Comparison of ENCODE assay signal across 8 cellular contexts in genomic region chr3:107240183-107241091, GRCh38.
DNase-seq lines count a peak whose midpoint lies in the region; ATAC-seq and TF ChIP-seq lines count a peak whose summit lies in the region.

No MANE protein-coding gene starts in this region.

- peak overlapping the region in 5 of 6 donors; percentile 6 to 85 (median 60) for H3K27ac Mint-ChIP-seq in naive B cell
- H3K27ac Mint-ChIP-seq in stimulated activated effector memory CD8-positive, alpha-beta T cell treated with anti-CD3 and anti-CD28 coated beads, Interleukin-12 subunit alpha, Interleukin-12 subunit beta, amount 100 ng/mL, for 72 hours, result no peak overlapping the region

- peak overlapping the region; percentile 69 for H3K9ac ChIP-seq in PC-3 (ENCODE audit: low read length)

- no peak overlapping the region for H3K27ac ChIP-seq in PC-3 (ENCODE audit: low read length)

- peaks cover 28% of the 10 kb centered on the region for H3K4me1 ChIP-seq in PC-3 (ENCODE audit: insufficient read depth, low read length)

- H3K9me3 Mint-ChIP-seq in naive B cell, result no peaks in the 10 kb centered on the region
- H3K9me3 Mint-ChIP-seq in stimulated activated effector memory CD8-positive, alpha-beta T cell treated with anti-CD3 and anti-CD28 coated beads, Interleukin-12 subunit alpha, Interleukin-12 subunit beta, amount 100 ng/mL, for 72 hours, result no peaks in the 10 kb centered on the region

- H3K9me3 ChIP-seq in PC-3 (ENCODE audit: low read length), result no peaks in the 10 kb centered on the region

- no peaks in the 10 kb centered on the region for H3K36me3 ChIP-seq in PC-3 (ENCODE audit: low read depth, low read length)

- intact Hi-C loops in PC-3 (cut with micrococcal nuclease), result loop anchor here (2.0 kb wide), 1 partner anchor 282 kb away; the partner anchor contains the start of gene BBX

- DNase-seq in CMK (ENCODE audit: low read depth) (peak; percentile 36), PC-3 (peak; percentile 77), fibroblast of gingiva (ENCODE audit: low read depth) (peak; percentile 80), naive B cell (peak; percentile 72)
- DNase-seq in activated T-cell treated with anti-CD3 and anti-CD28 coated beads, Interleukin-2, amount 50 U/mL, for 48 hours, result peak; percentile 81 to 84
- peak; percentile 66 to 82 for DNase-seq in stimulated activated effector memory CD8-positive, alpha-beta T cell treated with anti-CD3 and anti-CD28 coated beads, Interleukin-12 subunit alpha, Interleukin-12 subunit beta, amount 100 ng/mL, for 72 hours (ENCODE audit: low spot score in 2 of 2)

- H3F3A ChIP-seq in PC-3 (ENCODE audit: low read length, unreplicated experiment), result no peaks in the 10 kb centered on the region

- no peaks in the 10 kb centered on the region for H4K20me1 ChIP-seq in PC-3 (ENCODE audit: low read length)

- no peaks in the 10 kb centered on the region for H3K9me2 ChIP-seq in PC-3 (replicated peaks; ENCODE audit: low read length)

- H3K79me2 ChIP-seq in PC-3 (ENCODE audit: low read length), result peaks cover 36% of the 10 kb centered on the region

- POLR2A ChIA-PET in PC-3 (lab: Charles Lee; ENCODE audit: unreplicated experiment), result interaction anchor here (0.7 kb wide), 1 partner anchor 153 kb away, joined by 4 read pairs; no protein-coding TSS in a partner anchor

- CTCF ChIA-PET in PC-3 (lab: Charles Lee), result no interaction called here

- BruUV-seq in PC-3 (replicated peaks; lab: Mats Ljungman, UMichigan), result TSS peak; percentile 59

- peak; percentile 90 for ATAC-seq in GM19455 (IDR thresholded peaks at IDR 0.05; ENCODE audit: unreplicated experiment)
- peak; percentile 91 for ATAC-seq in HG03565 (IDR thresholded peaks at IDR 0.05; ENCODE audit: unreplicated experiment)
- peak; percentile 73 for ATAC-seq in PC-3
- peak; percentile 88 to 91 for ATAC-seq in naive B cell (ENCODE audit: low read depth in 2 of 2)
- ATAC-seq in stimulated activated effector memory CD8-positive, alpha-beta T cell treated with anti-CD3 and anti-CD28 coated beads, Interleukin-12 subunit alpha, Interleukin-12 subunit beta, amount 100 ng/mL, for 72 hours, result peak; percentile 92

- H3K4me2 ChIP-seq in PC-3 (ENCODE audit: low read length), result peak overlapping the region; percentile 84

- H3K4me3 Mint-ChIP-seq in naive B cell, result peak overlapping the region; percentile 85 to 97 (median 92)
- H3K4me3 Mint-ChIP-seq in stimulated activated effector memory CD8-positive, alpha-beta T cell treated with anti-CD3 and anti-CD28 coated beads, Interleukin-12 subunit alpha, Interleukin-12 subunit beta, amount 100 ng/mL, for 72 hours, result peak overlapping the region; percentile 79

- peak overlapping the region; percentile 98 for H2AFZ ChIP-seq in PC-3 (ENCODE audit: low read length)

- TF ChIP-seq CTCF in PC-3 (conservative IDR thresholded peaks at IDR 0.05; ENCODE audit: low read depth, low read length), result no peak

- peaks cover 13 to 18% (median 16%) of the 10 kb centered on the region in 3 donors for H3K4me1 Mint-ChIP-seq in naive B cell
- peaks cover 13% of the 10 kb centered on the region for H3K4me1 Mint-ChIP-seq in stimulated activated effector memory CD8-positive, alpha-beta T cell treated with anti-CD3 and anti-CD28 coated beads, Interleukin-12 subunit alpha, Interleukin-12 subunit beta, amount 100 ng/mL, for 72 hours

- H3K4me3 ChIP-seq in PC-3 (ENCODE audit: low read length), result peak overlapping the region; percentile 90

- H3K36me3 Mint-ChIP-seq in naive B cell, result no peaks in the 10 kb centered on the region
- H3K36me3 Mint-ChIP-seq in stimulated activated effector memory CD8-positive, alpha-beta T cell treated with anti-CD3 and anti-CD28 coated beads, Interleukin-12 subunit alpha, Interleukin-12 subunit beta, amount 100 ng/mL, for 72 hours, result no peaks in the 10 kb centered on the region

- no peaks in the 10 kb centered on the region for H3K27me3 ChIP-seq in PC-3 (ENCODE audit: low read length)

- peaks cover 0 to 8% (median 5%) of the 10 kb centered on the region in 3 donors for H3K27me3 Mint-ChIP-seq in naive B cell
